In genomic region chr9:132609829-132610228, GRCh38 we compare ENCODE assay signal across 17 cellular contexts. TPM values are rescaled to one million over a fixed set of nuclear protein-coding genes. Genes with fewer than 3 reads are reported as not detected.
DNase-seq lines count a peak whose midpoint lies in the region; ATAC-seq and TF ChIP-seq lines count a peak whose summit lies in the region.
"Had no signal": no experiment of that assay in that cellular context is flagged by ENCODE, and none has a peak within 500 bp of the region (broad histone marks: within the 10 kb centered on the region; RNA-seq: fewer than 3 reads in every experiment).

No MANE protein-coding gene starts in this region.

- H3K9me3 Mint-ChIP-seq in stimulated activated naive CD8-positive, alpha-beta T cell treated with anti-CD3 and anti-CD28 coated beads, Interleukin-15, amount 100 ng/mL, for 72 hours, result no peaks in the 10 kb centered on the region
- H3K9me3 Mint-ChIP-seq: activated T-cell treated with anti-CD3 and anti-CD28 coated beads, Interleukin-2, amount 50 U/mL, for 72 hours; mesothelial cell of epicardium had no signal

- H3K27ac Mint-ChIP-seq in stimulated activated naive CD8-positive, alpha-beta T cell treated with anti-CD3 and anti-CD28 coated beads, Interleukin-15, amount 100 ng/mL, for 72 hours, result peak overlapping the region in 1 of 2 donors; percentile 69
- H3K27ac Mint-ChIP-seq: activated T-cell treated with anti-CD3 and anti-CD28 coated beads, Interleukin-2, amount 50 U/mL, for 72 hours; mesothelial cell of epicardium had no signal

- no peak overlapping the region for H3K4me3 Mint-ChIP-seq in stimulated activated naive CD8-positive, alpha-beta T cell treated with anti-CD3 and anti-CD28 coated beads, Interleukin-15, amount 100 ng/mL, for 72 hours
- H3K4me3 Mint-ChIP-seq: activated T-cell treated with anti-CD3 and anti-CD28 coated beads, Interleukin-2, amount 50 U/mL, for 72 hours; mesothelial cell of epicardium had no signal

- H3K36me3 ChIP-seq in SJSA1, result peaks cover 32% of the 10 kb centered on the region

- H3K27me3 Mint-ChIP-seq in stimulated activated naive CD8-positive, alpha-beta T cell treated with anti-CD3 and anti-CD28 coated beads, Interleukin-15, amount 100 ng/mL, for 72 hours, result no peaks in the 10 kb centered on the region

- no peak overlapping the region for H3K27ac ChIP-seq in SJSA1
- H3K27ac ChIP-seq: body of pancreas had no signal

- intact Hi-C loops in posterior vena cava (cut with DNase I), result no loop called here

- ATAC-seq in stimulated activated naive CD8-positive, alpha-beta T cell treated with anti-CD3 and anti-CD28 coated beads, Interleukin-15, Interleukin-2, amounts not matched to agents 100 U/mL and 50 U/mL, for 24 hours, result peak; percentile 32
- no peak for ATAC-seq in stimulated activated naive CD8-positive, alpha-beta T cell treated with anti-CD3 and anti-CD28 coated beads, Interleukin-15, amount 100 ng/mL, for 72 hours
- ATAC-seq: body of pancreas had no signal

- H3K4me1 ChIP-seq in SJSA1 (replicated peaks), result peaks cover 10% of the 10 kb centered on the region
- H3K4me1 ChIP-seq: body of pancreas had no signal

- TF ChIP-seq CTCF in fibroblast of mammary gland (conservative IDR thresholded peaks at IDR 0.05; ENCODE audit: control insufficient read depth, insufficient read depth, low read depth, low read length), result no peak

- no peaks in the 10 kb centered on the region for H3K27me3 ChIP-seq in SJSA1 (replicated peaks)
- H3K27me3 ChIP-seq: body of pancreas had no signal

- H3K4me1 Mint-ChIP-seq in stimulated activated naive CD8-positive, alpha-beta T cell treated with anti-CD3 and anti-CD28 coated beads, Interleukin-15, amount 100 ng/mL, for 72 hours, result no peaks in the 10 kb centered on the region
- H3K4me1 Mint-ChIP-seq: mesothelial cell of epicardium had no signal

- H3K4me3 ChIP-seq in SJSA1 (no peak overlapping the region), fibroblast of mammary gland (ENCODE audit: control insufficient read depth, low read depth, low read length) (no peak overlapping the region)
- H3K4me3 ChIP-seq: body of pancreas had no signal

- DNase-seq in stimulated activated naive CD8-positive, alpha-beta T cell treated with anti-CD3 and anti-CD28 coated beads, Interleukin-15, Interleukin-2, amounts not matched to agents 100 U/mL and 50 U/mL, for 24 hours, result no peak
- DNase-seq in stimulated activated naive CD8-positive, alpha-beta T cell treated with anti-CD3 and anti-CD28 coated beads, Interleukin-15, amount 100 ng/mL, for 72 hours, result no peak
- peak; percentile 59 to 71 for DNase-seq in SJSA1 (ENCODE audit: low read depth in 1 of 2, low spot score in 2 of 2)
- DNase-seq in fibroblast of mammary gland (ENCODE audit: low read depth), result peak; percentile 100
- DNase-seq in stromal cell of bone marrow (ENCODE audit: low read depth), result peak; percentile 80
- DNase-seq in posterior vena cava (ENCODE audit: low spot score), result no peak
- DNase-seq in medulla oblongata (ENCODE audit: extremely low spot score), result no peak
- no peak for DNase-seq in UCSD-AML1 (lab: John Stamatoyannopoulos, UW; ENCODE audit: unreplicated experiment)
- DNase-seq: activated CD4-positive, alpha-beta T cell treated with anti-CD3 and anti-CD28 coated beads for 4 hours; activated T-cell treated with anti-CD3 and anti-CD28 coated beads, Interleukin-2, amount 50 U/mL, for 72 hours; AML-193; body of pancreas; DMS53; NCI-H2171; SW 1271 had no signal

- no peaks in the 10 kb centered on the region for H3K9me3 ChIP-seq in SJSA1 (replicated peaks)
- H3K9me3 ChIP-seq: body of pancreas had no signal

RNA-seq across cellular contexts. Expression of gene BARHL1, which starts 27.4 kb away (rescaled TPM):
- total RNA-seq in SJSA1 (2014; rRNA removed; shearing (Covaris generic)), result not detected in 2 replicates
- total RNA-seq in posterior vena cava, result not detected
- total RNA-seq: activated T-cell treated with anti-CD3 and anti-CD28 coated beads, Interleukin-2, amount 50 U/mL, for 72 hours; body of pancreas; urinary bladder had no signal

RNA-seq across cellular contexts. Expression of gene DDX31, which starts 60.0 kb away (rescaled TPM):
- 9.7 and 12.1 TPM in 2 replicates for total RNA-seq in SJSA1 (2014; rRNA removed; shearing (Covaris generic))
- total RNA-seq in posterior vena cava, result 1 to 10 TPM; 6.8 to 6.9 TPM

Comparison
In these comparisons a context has a peak if more than half of its experiments do, and no peak if none do; other contexts are left out.
1. DNase-seq: peak in SJSA1 (2 of 2), fibroblast of mammary gland (single experiment) and stromal cell of bone marrow (single experiment); none in stimulated activated naive CD8-positive, alpha-beta T cell treated with anti-CD3 and anti-CD28 coated beads, Interleukin-15, Interleukin-2, amounts not matched to agents 100 U/mL and 50 U/mL, for 24 hours (single experiment), stimulated activated naive CD8-positive, alpha-beta T cell treated with anti-CD3 and anti-CD28 coated beads, Interleukin-15, amount 100 ng/mL, for 72 hours (0 of 2), posterior vena cava (single experiment), medulla oblongata (single experiment) and UCSD-AML1 (single experiment).